Comparison of ENCODE assay signal across 32 cellular contexts in genomic region chr19:2761876-2762782, GRCh38. TPM values are rescaled to one million over a fixed set of nuclear protein-coding genes. Genes with fewer than 3 reads are reported as not detected.
"Had no signal": no experiment of that assay in that cellular context is flagged by ENCODE, and none has a peak within 500 bp of the region (broad histone marks: within the 10 kb centered on the region; RNA-seq: fewer than 3 reads in every experiment).

No MANE protein-coding gene starts in this region.

- H3K9me3 ChIP-seq: MG63, Peyer's patch had no signal

- H3K27me3 Mint-ChIP-seq: activated CD4-positive, alpha-beta T cell treated with anti-CD3 and anti-CD28 coated beads, Interleukin-2, amount 10 ng/mL, durations not matched to agents 24 days and 14 days; activated naive CD4-positive, alpha-beta T cell treated with anti-CD3 and anti-CD28 coated beads, Interleukin-2, amount 10 ng/mL, durations not matched to agents 7 days and 5 days; activated naive CD8-positive, alpha-beta T cell; activated naive CD8-positive, alpha-beta T cell treated with anti-CD3 and anti-CD28 coated beads, Interleukin-2, amount 50 U/mL, for 24 hours; brain had no signal

- ATAC-seq: activated CD8-positive, alpha-beta T cell treated with anti-CD3 and anti-CD28 coated beads, Interleukin-2, amount 10 ng/mL, durations not matched to agents 7 days and 5 days; activated naive CD8-positive, alpha-beta T cell treated with anti-CD3 and anti-CD28 coated beads, Interleukin-2, amount 50 U/mL, for 24 hours; PC-3 had no signal

- H3K4me3 ChIP-seq: MG63, Peyer's patch had no signal

- H3K4me3 Mint-ChIP-seq: activated CD4-positive, alpha-beta T cell treated with anti-CD3 and anti-CD28 coated beads, Interleukin-2, amount 10 ng/mL, durations not matched to agents 24 days and 14 days; activated CD8-positive, alpha-beta T cell treated with anti-CD3 and anti-CD28 coated beads, Interleukin-2, amount 10 ng/mL, durations not matched to agents 7 days and 5 days; activated naive CD4-positive, alpha-beta T cell treated with anti-CD3 and anti-CD28 coated beads, Interleukin-2, amount 10 ng/mL, durations not matched to agents 7 days and 5 days; activated naive CD8-positive, alpha-beta T cell; activated naive CD8-positive, alpha-beta T cell treated with anti-CD3 and anti-CD28 coated beads, Interleukin-2, amount 50 U/mL, for 24 hours; brain had no signal

- H3K9me3 Mint-ChIP-seq: activated CD4-positive, alpha-beta T cell treated with anti-CD3 and anti-CD28 coated beads, Interleukin-2, amount 10 ng/mL, durations not matched to agents 24 days and 14 days; activated naive CD4-positive, alpha-beta T cell treated with anti-CD3 and anti-CD28 coated beads, Interleukin-2, amount 10 ng/mL, durations not matched to agents 7 days and 5 days; activated naive CD8-positive, alpha-beta T cell treated with anti-CD3 and anti-CD28 coated beads, Interleukin-2, amount 50 U/mL, for 24 hours; brain had no signal

- H3K27ac ChIP-seq: Peyer's patch, WERI-Rb-1 had no signal

- H3K4me1 Mint-ChIP-seq: activated CD4-positive, alpha-beta T cell treated with anti-CD3 and anti-CD28 coated beads, Interleukin-2, amount 10 ng/mL, durations not matched to agents 24 days and 14 days; activated naive CD4-positive, alpha-beta T cell treated with anti-CD3 and anti-CD28 coated beads, Interleukin-2, amount 10 ng/mL, durations not matched to agents 7 days and 5 days; brain had no signal

- H3K4me1 ChIP-seq: Peyer's patch had no signal

- H3K36me3 Mint-ChIP-seq: activated naive CD8-positive, alpha-beta T cell had no signal

- H3K27ac Mint-ChIP-seq: activated CD4-positive, alpha-beta T cell treated with anti-CD3 and anti-CD28 coated beads, Interleukin-2, amount 10 ng/mL, durations not matched to agents 24 days and 14 days; activated CD8-positive, alpha-beta T cell treated with anti-CD3 and anti-CD28 coated beads, Interleukin-2, amount 10 ng/mL, durations not matched to agents 7 days and 5 days; activated naive CD4-positive, alpha-beta T cell treated with anti-CD3 and anti-CD28 coated beads, Interleukin-2, amount 10 ng/mL, durations not matched to agents 7 days and 5 days; activated naive CD8-positive, alpha-beta T cell; activated naive CD8-positive, alpha-beta T cell treated with anti-CD3 and anti-CD28 coated beads, Interleukin-2, amount 50 U/mL, for 24 hours; brain had no signal

- DNase-seq: activated CD4-positive, alpha-beta T cell treated with anti-CD3 and anti-CD28 coated beads, Interleukin-2, amount 10 ng/mL, durations not matched to agents 24 days and 14 days; activated CD4-positive, alpha-beta T cell treated with anti-CD3 and anti-CD28 coated beads, Interleukin-2, amount 50 U/mL, for 48 hours; activated CD4-positive, CD25-positive, alpha-beta regulatory T cell; activated CD8-positive, alpha-beta T cell treated with anti-CD3 and anti-CD28 coated beads, Interleukin-2, amount 10 ng/mL, durations not matched to agents 7 days and 5 days; activated effector memory CD4-positive, alpha-beta T cell treated with Interleukin-2 at 50 U/mL for 16 hours; activated naive CD4-positive, alpha-beta T cell treated with anti-CD3 and anti-CD28 coated beads, Interleukin-2, amount 10 ng/mL, durations not matched to agents 7 days and 5 days; activated naive CD8-positive, alpha-beta T cell treated with anti-CD3 and anti-CD28 coated beads, Interleukin-2, amount 50 U/mL, for 24 hours; activated T-cell treated with anti-CD3 and anti-CD28 coated beads, Interleukin-2, amount 50 U/mL, for 48 hours; anterior cingulate cortex; cerebellar nuclear complex; Karpas-422; MG63; NCI-H1048; NCI-H1105 treated with DMSO at 0.1 percent for 48 hours; NCI-H1436; NCI-H1694; NCI-H1930; NCI-H2081 treated with DMSO at 0.1 percent for 48 hours; NCI-H226; NCI-H446 treated with DMSO at 0.1 percent for 48 hours; NCI-H524 treated with DMSO at 0.1 percent for 48 hours; PC-3; Peyer's patch; RPMI8226; SIG-M5; SW 1271; T-helper 1 cell; T-helper 2 cell; T-helper 9 cell; WERI-Rb-1 had no signal

RNA-seq across cellular contexts. Expression of gene DIRAS1, which starts 41.0 kb away (rescaled TPM):
- total RNA-seq: activated CD8-positive, alpha-beta T cell treated with anti-CD3 and anti-CD28 coated beads, Interleukin-2, amount 10 ng/mL, durations not matched to agents 7 days and 5 days had no signal
